In genomic region chrX:19188566-19188965, GRCh38 we compare ENCODE assay signal across 2 cellular contexts.
TF ChIP-seq lines count a peak whose summit lies in the region.

No MANE protein-coding gene starts in this region.

TF ChIP-seq in SK-N-SH treated with all-trans-retinoic acid at 6 μM for 48 hours, 23 proteins besides CTCF, POLR2A, EP300 and RAD21:
- TF ChIP-seq POU6F1 (CRISPR knock-in tag; IDR thresholded peaks at IDR 0.05; ENCODE audit: borderline replicate concordance, low read depth) (no peak), TCF4 (CRISPR knock-in tag; IDR thresholded peaks at IDR 0.05; ENCODE audit: borderline replicate concordance) (0 out of 2 replicates have a peak, but pooled peaks have one; percentile 18)
TF ChIP-seq in SK-N-SH treated with all-trans-retinoic acid at 6 μM for 48 hours: peak in this region for 1.

TF ChIP-seq in SK-N-SH, 30 proteins besides CTCF, POLR2A, EP300 and RAD21 (continued from another document):
- TF ChIP-seq USF2 (IDR thresholded peaks at IDR 0.05; ENCODE audit: borderline replicate concordance, low read depth, low read length) (no peak), PBX3 (IDR thresholded peaks at IDR 0.05) (no peak), REST (IDR thresholded peaks at IDR 0.05; ENCODE audit: low read depth, low read length) (no peak), RFX5 (IDR thresholded peaks at IDR 0.05; ENCODE audit: low read length) (no peak), TCF12 (IDR thresholded peaks at IDR 0.05) (no peak), IRF3 (IDR thresholded peaks at IDR 0.05; ENCODE audit: low read depth, low read length) (no peak), CHD2 (IDR thresholded peaks at IDR 0.05; ENCODE audit: low read length, partially characterized antibody) (no peak), MAX (IDR thresholded peaks at IDR 0.05; ENCODE audit: low read depth) (no peak), GATA2 (CRISPR knock-in tag; IDR thresholded peaks at IDR 0.05) (no peak), NRF1 (IDR thresholded peaks at IDR 0.05; ENCODE audit: low read depth, low read length) (no peak), USF1 (IDR thresholded peaks at IDR 0.05; ENCODE audit: borderline replicate concordance, low read depth) (no peak), FOXM1 (IDR thresholded peaks at IDR 0.05; ENCODE audit: low read depth) (no peak), RCOR1 (IDR thresholded peaks at IDR 0.05; ENCODE audit: low read length) (no peak), FOSL2 (IDR thresholded peaks at IDR 0.05; ENCODE audit: borderline replicate concordance, low read depth) (no peak), GABPA (IDR thresholded peaks at IDR 0.05; ENCODE audit: low read depth) (no peak)
